Comparison of ENCODE assay signal across 31 cellular contexts in genomic region chr5:56410696-56411095, GRCh38.
"Had no signal": no experiment of that assay in that cellular context is flagged by ENCODE, and none has a peak within 500 bp of the region (broad histone marks: within the 10 kb centered on the region; RNA-seq: fewer than 3 reads in every experiment).

No MANE protein-coding gene starts in this region.

- H3K27ac Mint-ChIP-seq: activated CD4-positive, alpha-beta memory T cell treated with anti-CD3 and anti-CD28 coated beads for 36 hours; activated CD4-positive, alpha-beta T cell treated with anti-CD3 and anti-CD28 coated beads, Interleukin-2, amount 10 ng/mL, durations not matched to agents 24 days and 14 days; activated naive CD4-positive, alpha-beta T cell treated with anti-CD3 and anti-CD28 coated beads for 36 hours; activated naive CD8-positive, alpha-beta T cell treated with anti-CD3 and anti-CD28 coated beads for 36 hours; activated T-helper 1 cell treated with anti-CD3 and anti-CD28 coated beads, Interleukin-12 subunit alpha, Interleukin-12 subunit beta, Interleukin-2, Interleukin-4 antibody, amounts not matched to agents 30 ng/mL and 10 ng/mL and 1 ng/mL, durations not matched to agents 14 hours and 24 hours and 36 hours; natural killer cell treated with Interleukin-12 subunit alpha and Interleukin-12 subunit beta and Interleukin-15 and Interleukin-18, amount 100 ng/mL, for 72 hours; T-helper 17 cell; type B pancreatic cell had no signal

- FAIRE-seq: endothelial cell of umbilical vein had no signal

- H3K4me3 ChIP-seq: adrenal gland, body of pancreas, cardiac muscle cell, coronary artery, heart left ventricle, left lung, lower lobe of right lung, spleen, thoracic aorta, uterus had no signal

- H3K36me3 Mint-ChIP-seq: activated CD4-positive, alpha-beta memory T cell treated with anti-CD3 and anti-CD28 coated beads for 36 hours; activated naive CD8-positive, alpha-beta T cell treated with anti-CD3 and anti-CD28 coated beads for 36 hours; natural killer cell treated with Interleukin-12 subunit alpha and Interleukin-12 subunit beta and Interleukin-15 and Interleukin-18, amount 100 ng/mL, for 72 hours; type B pancreatic cell had no signal

- H3K27me3 ChIP-seq: adrenal gland, body of pancreas, cardiac muscle cell, heart left ventricle, left lung, spleen, uterus had no signal

- ATAC-seq: body of pancreas; esophagus mucosa; left lung; lower lobe of right lung; natural killer cell treated with Interleukin-12 subunit alpha and Interleukin-12 subunit beta and Interleukin-15 and Interleukin-18, amount 100 ng/mL, for 72 hours; T-helper 17 cell had no signal

- DNase-seq: activated CD4-positive, alpha-beta memory T cell treated with anti-CD3 and anti-CD28 coated beads for 36 hours; activated CD4-positive, alpha-beta T cell treated with anti-CD3 and anti-CD28 coated beads, Interleukin-2, amount 10 ng/mL, durations not matched to agents 24 days and 14 days; activated CD4-positive, CD25-positive, alpha-beta regulatory T cell treated with anti-CD3 and anti-CD28 coated beads, Interleukin-2, amount 50 U/mL, for 72 hours; activated CD8-positive, alpha-beta memory T cell treated with anti-CD3 and anti-CD28 coated beads, Interleukin-2, amount 50 U/mL, for 4 hours; activated effector memory CD4-positive, alpha-beta T cell treated with anti-CD3 and anti-CD28 coated beads, Interleukin-2, amount 50 U/mL, for 16 hours; activated naive CD4-positive, alpha-beta T cell treated with anti-CD3 and anti-CD28 coated beads for 36 hours; activated naive CD8-positive, alpha-beta T cell treated with anti-CD3 and anti-CD28 coated beads for 36 hours; activated T-cell treated with anti-CD3 and anti-CD28 coated beads, Interleukin-2, amount 50 U/mL, for 1 hour; adrenal gland; aorta; body of pancreas; foreskin fibroblast; heart left ventricle; left lung; lower lobe of right lung; mesendoderm; posterior cingulate gyrus; right cardiac atrium; spleen; stimulated activated naive CD4-positive, alpha-beta T cell treated with Interleukin-2 at 50 U/mL for 16 hours; T-helper 17 cell; T1000; uterus had no signal

- H3K9me3 ChIP-seq: adrenal gland, body of pancreas, heart left ventricle, left lung, lower lobe of right lung, spleen, thoracic aorta, uterus had no signal

- H3K27ac ChIP-seq: adrenal gland, cardiac muscle cell, coronary artery, left lung, lower lobe of right lung, thoracic aorta, uterus had no signal

- H3K36me3 ChIP-seq: adrenal gland, cardiac muscle cell, heart left ventricle, left lung, lower lobe of right lung, spleen, thoracic aorta, uterus had no signal

- H3K27me3 Mint-ChIP-seq: activated CD4-positive, alpha-beta memory T cell treated with anti-CD3 and anti-CD28 coated beads for 36 hours; activated CD4-positive, alpha-beta T cell treated with anti-CD3 and anti-CD28 coated beads, Interleukin-2, amount 10 ng/mL, durations not matched to agents 24 days and 14 days; activated naive CD8-positive, alpha-beta T cell treated with anti-CD3 and anti-CD28 coated beads for 36 hours; T-helper 17 cell; type B pancreatic cell had no signal

- H3K4me1 ChIP-seq: uterus had no signal

- H3K9me3 Mint-ChIP-seq: activated CD4-positive, alpha-beta memory T cell treated with anti-CD3 and anti-CD28 coated beads for 36 hours; activated naive CD4-positive, alpha-beta T cell treated with anti-CD3 and anti-CD28 coated beads for 36 hours; activated naive CD8-positive, alpha-beta T cell treated with anti-CD3 and anti-CD28 coated beads for 36 hours; activated T-helper 1 cell treated with anti-CD3 and anti-CD28 coated beads, Interleukin-12 subunit alpha, Interleukin-12 subunit beta, Interleukin-2, Interleukin-4 antibody, amounts not matched to agents 30 ng/mL and 10 ng/mL and 1 ng/mL, durations not matched to agents 14 hours and 24 hours and 36 hours; natural killer cell treated with Interleukin-12 subunit alpha and Interleukin-12 subunit beta and Interleukin-15 and Interleukin-18, amount 100 ng/mL, for 72 hours; type B pancreatic cell had no signal

- H3K4me3 Mint-ChIP-seq: activated CD4-positive, alpha-beta memory T cell treated with anti-CD3 and anti-CD28 coated beads for 36 hours; activated CD4-positive, alpha-beta T cell treated with anti-CD3 and anti-CD28 coated beads, Interleukin-2, amount 10 ng/mL, durations not matched to agents 24 days and 14 days; activated naive CD4-positive, alpha-beta T cell treated with anti-CD3 and anti-CD28 coated beads for 36 hours; activated naive CD8-positive, alpha-beta T cell treated with anti-CD3 and anti-CD28 coated beads for 36 hours; activated T-helper 1 cell treated with anti-CD3 and anti-CD28 coated beads, Interleukin-12 subunit alpha, Interleukin-12 subunit beta, Interleukin-2, Interleukin-4 antibody, amounts not matched to agents 30 ng/mL and 10 ng/mL and 1 ng/mL, durations not matched to agents 14 hours and 24 hours and 36 hours; natural killer cell treated with Interleukin-12 subunit alpha and Interleukin-12 subunit beta and Interleukin-15 and Interleukin-18, amount 100 ng/mL, for 72 hours; T-helper 17 cell; type B pancreatic cell had no signal
